Comparison of ENCODE assay signal across 1 cellular context in the genomic region with DNA sequence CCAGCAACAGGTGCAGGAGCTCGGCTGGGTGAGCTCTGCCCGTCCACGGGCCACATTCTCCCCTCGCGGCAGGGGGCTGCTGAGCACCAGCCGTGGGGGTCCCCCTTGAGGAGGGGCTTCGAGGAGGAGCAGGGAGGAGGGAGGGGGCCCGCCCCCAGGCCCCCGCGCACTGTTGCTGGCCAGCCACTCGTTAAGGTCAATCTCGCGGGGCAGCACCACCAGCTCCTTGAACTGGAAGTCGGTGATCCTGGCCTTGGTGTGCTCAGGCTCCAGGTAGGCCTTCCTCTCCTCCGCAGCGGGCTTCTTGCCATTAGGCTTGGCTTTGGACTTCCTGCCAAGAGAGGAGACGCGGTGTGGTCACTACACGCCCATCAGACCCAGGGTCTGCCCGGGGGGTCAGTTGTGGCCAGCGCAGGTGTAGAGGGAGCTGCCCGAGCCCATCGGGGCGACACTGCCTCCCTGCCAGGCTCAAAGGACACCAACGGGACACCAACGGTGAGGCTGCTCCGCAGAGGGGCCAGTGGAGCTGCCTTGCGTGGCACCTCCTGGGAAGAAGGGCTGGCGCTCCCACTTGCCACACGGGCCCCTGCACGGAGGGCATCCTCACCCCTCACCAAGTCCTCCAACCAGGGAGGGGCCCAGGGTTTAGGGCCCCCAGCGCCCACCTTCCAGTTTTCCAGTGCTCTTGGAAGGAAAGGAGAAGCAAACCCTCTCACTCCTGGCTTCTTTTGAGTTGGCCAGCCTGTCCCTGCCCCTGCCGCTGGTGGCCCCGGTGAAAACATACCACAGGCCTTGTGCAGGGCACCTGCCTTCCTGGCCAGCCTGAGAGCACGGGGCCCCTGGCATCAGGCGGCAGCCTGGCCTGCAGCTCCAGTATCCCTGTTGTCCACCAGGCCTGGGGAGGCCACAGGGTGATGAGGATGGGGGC.
TF ChIP-seq lines count a peak whose summit lies in the region.

No MANE protein-coding gene starts in this region.

TF ChIP-seq in H1, 55 proteins besides CTCF, POLR2A, EP300 and RAD21:
- TF ChIP-seq RBBP5 (IDR thresholded peaks at IDR 0.05; ENCODE audit: borderline replicate concordance, low read depth, low read length) (no peak), RNF2 (IDR thresholded peaks at IDR 0.05; ENCODE audit: borderline replicate concordance, low read depth, low read length, missing control alignments, poor library complexity, severe bottlenecking) (no peak), POLR2AphosphoS5 (IDR thresholded peaks at IDR 0.05; ENCODE audit: low read depth, low read length) (no peak), CTBP2 (IDR thresholded peaks at IDR 0.05; ENCODE audit: borderline replicate concordance, insufficient read depth, insufficient read length, low read length) (no peak), SIRT6 (IDR thresholded peaks at IDR 0.05; ENCODE audit: low read length) (no peak), GTF2F1 (IDR thresholded peaks at IDR 0.05; ENCODE audit: borderline replicate concordance, low read depth, low read length) (no peak)
